Comparison of ENCODE assay signal across 27 cellular contexts in the genomic region with DNA sequence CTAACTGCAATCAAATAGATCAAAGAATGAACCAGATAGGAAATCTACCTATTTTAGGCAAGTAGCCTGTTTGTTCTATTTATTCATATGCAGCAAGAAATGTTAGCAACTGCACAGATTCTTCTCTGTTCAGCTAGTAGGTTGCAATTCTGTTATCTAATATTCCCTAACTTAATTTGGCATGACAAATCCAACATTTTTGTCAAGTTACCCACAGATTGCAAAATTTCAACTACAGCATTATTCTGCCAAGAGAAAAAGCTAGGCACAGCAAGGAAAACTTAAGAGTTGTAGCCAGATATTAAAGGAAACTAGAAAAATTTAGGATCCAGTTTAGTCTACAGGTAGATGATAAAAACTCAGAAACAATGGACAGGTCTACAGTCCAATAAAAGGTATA.
DNase-seq lines count a peak whose midpoint lies in the region; ATAC-seq and TF ChIP-seq lines count a peak whose summit lies in the region.
"Had no signal": no experiment of that assay in that cellular context is flagged by ENCODE, and none has a peak within 500 bp of the region (broad histone marks: within the 10 kb centered on the region; RNA-seq: fewer than 3 reads in every experiment).

No MANE protein-coding gene starts in this region.

- peak; percentile 27 for DNase-seq in GM03348 (ENCODE audit: low spot score)
- peak; percentile 72 for DNase-seq in fibroblast of gingiva (ENCODE audit: low read depth)
- DNase-seq in thoracic aorta (ENCODE audit: low spot score) = no peak
- no peak for DNase-seq in COLO668 (lab: John Stamatoyannopoulos, UW; ENCODE audit: unreplicated experiment)
- no peak for DNase-seq in NCI-H1092 (lab: John Stamatoyannopoulos, UW)
- DNase-seq in NCI-H446 treated with DMSO at 0.1 percent for 48 hours (lab: John Stamatoyannopoulos, UW) = no peak
- DNase-seq: activated B cell treated with CpG ODN at 0.5 μM for 24 hours; activated naive CD4-positive, alpha-beta T cell treated with anti-CD3 and anti-CD28 coated beads, Interleukin-2, amount 10 ng/mL, durations not matched to agents 7 days and 5 days; anterior cingulate cortex; CD8-positive, alpha-beta T cell; DMS153; GDM1; hypothalamus; left ventricle myocardium superior; midbrain; naive thymus-derived CD8-positive, alpha-beta T cell; NCI-H1105 treated with DMSO at 0.1 percent for 48 hours; NCI-H2081 treated with DMSO at 0.1 percent for 48 hours; NCI-H446; occipital lobe; Right ventricle myocardium superior; stimulated activated CD4-positive, alpha-beta T cell treated with anti-CD3 and anti-CD28 coated beads, Interleukin-12 subunit alpha, Interleukin-12 subunit beta, amount 100 ng/mL, for 4 hours; stimulated activated naive CD4-positive, alpha-beta T cell treated with Interleukin-2 at 50 U/mL for 16 hours; SW 1271; T1000 had no signal

- no peak for ATAC-seq in thoracic aorta (ENCODE audit: insufficient number of reproducible peaks, low FRiP score, low read depth)
- ATAC-seq: CD8-positive, alpha-beta T cell; HCT116; left ventricle myocardium superior; naive thymus-derived CD8-positive, alpha-beta T cell had no signal

- no peaks in the 10 kb centered on the region for H3K9me3 ChIP-seq in thoracic aorta

- no peaks in the 10 kb centered on the region for H3K27me3 ChIP-seq in thoracic aorta (replicated peaks; ENCODE audit: insufficient read depth)

- peak overlapping the region; percentile 42 to 64 for H3K27ac ChIP-seq in thoracic aorta

- H3K4me1 ChIP-seq in thoracic aorta (ENCODE audit: control insufficient read depth in 1 of 2, low read depth in 2 of 2) = peaks cover 7% of the 10 kb centered on the region in 2 donors

- H3K4me3 ChIP-seq in WI38 (ENCODE audit: low read depth, low read length) (peak overlapping the region; percentile 47), thoracic aorta (peak overlapping the region; percentile 52)

- TF ChIP-seq CTCF in WI38 (IDR thresholded peaks at IDR 0.05; ENCODE audit: low read depth, low read length) (no peak), thoracic aorta (IDR thresholded peaks at IDR 0.05) (no peak)

- H3K36me3 ChIP-seq in thoracic aorta = no peaks in the 10 kb centered on the region

Comparison
In these comparisons a context has a peak if more than half of its experiments do, and no peak if none do; other contexts are left out.
1. DNase-seq: peak in GM03348 (single experiment) and fibroblast of gingiva (single experiment); none in thoracic aorta (single experiment), COLO668 (single experiment), NCI-H1092 (single experiment) and NCI-H446 treated with DMSO at 0.1 percent for 48 hours (single experiment).